Comparison of ENCODE assay signal across 10 cellular contexts in the genomic region with DNA sequence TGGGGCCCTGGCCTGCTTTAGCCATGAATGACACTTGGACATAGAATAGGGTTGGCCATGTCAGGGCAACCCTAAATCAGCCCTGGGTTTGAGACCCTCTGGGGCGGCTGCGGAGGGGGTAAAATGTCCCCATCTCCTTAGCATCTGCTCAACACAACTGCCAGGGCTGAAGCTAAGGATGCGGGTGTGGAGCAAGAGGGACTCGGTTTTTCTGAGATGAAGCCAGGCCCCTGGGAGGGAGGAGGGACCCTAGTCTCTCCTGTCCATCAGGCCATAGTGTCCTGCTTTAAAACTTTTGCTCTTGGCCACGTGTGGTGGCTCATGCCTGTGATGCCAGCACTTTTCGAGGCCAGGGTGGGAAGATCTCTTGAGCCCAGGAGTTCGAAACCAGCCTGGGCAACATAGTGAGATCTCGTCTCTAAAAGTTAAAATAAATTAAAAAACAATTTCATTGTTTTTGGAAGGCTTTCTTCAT. TPM values are rescaled to one million over a fixed set of nuclear protein-coding genes. Genes with fewer than 3 reads are reported as not detected.
DNase-seq lines count a peak whose midpoint lies in the region; TF ChIP-seq lines count a peak whose summit lies in the region.
"Had no signal": no experiment of that assay in that cellular context is flagged by ENCODE, and none has a peak within 500 bp of the region (broad histone marks: within the 10 kb centered on the region; RNA-seq: fewer than 3 reads in every experiment).

No MANE protein-coding gene starts in this region.

- H4K20me1 ChIP-seq in OCI-LY7 (ENCODE audit: insufficient read depth, low read length) = no peaks in the 10 kb centered on the region
- no peaks in the 10 kb centered on the region for H4K20me1 ChIP-seq in mammary epithelial cell (ENCODE audit: insufficient read depth, low read length)

- intact Hi-C loops in OCI-LY7 (cut with micrococcal nuclease; ENCODE audit: unreplicated experiment) (loop anchor here (1.0 to 5.0 kb wide), 4 partner anchors 20 to 226 kb away; a partner anchor contains a TSS), mammary epithelial cell (cut with micrococcal nuclease) (loop anchor here (1.0 to 10.0 kb wide), 9 partner anchors 14 to 169 kb away; a partner anchor contains a TSS)

- no peak for TF ChIP-seq CTCF in OCI-LY7 (conservative IDR thresholded peaks at IDR 0.05; ENCODE audit: low read length)
- TF ChIP-seq CTCF in mammary epithelial cell (conservative IDR thresholded peaks at IDR 0.05 in 1 of 2, IDR thresholded peaks at IDR 0.05 in 1 of 2; ENCODE audit: extremely low read depth in 1 of 2, insufficient read depth in 1 of 2, low read depth in 1 of 2, low read length in 2 of 2) = no peak

- no peaks in the 10 kb centered on the region for H3K79me2 ChIP-seq in OCI-LY7 (ENCODE audit: insufficient read depth, low read depth, low read length)
- H3K79me2 ChIP-seq in mammary epithelial cell (ENCODE audit: insufficient read depth, low read length) = no peaks in the 10 kb centered on the region

- DNase-seq in OCI-LY7 (ENCODE audit: low spot score) = no peak
- DNase-seq in mammary epithelial cell = no peak
- DNase-seq in ureter (ENCODE audit: low spot score) = no peak
- DNase-seq in cerebellar nuclear complex (lab: John Stamatoyannopoulos, UW) = no peak
- no peak for DNase-seq in NCI-H2171 treated with DMSO at 0.1 percent for 48 hours (lab: John Stamatoyannopoulos, UW)
- DNase-seq: COR-L47, NCI-H524 treated with DMSO at 0.1 percent for 48 hours had no signal

- H3K9ac ChIP-seq in mammary epithelial cell (ENCODE audit: insufficient read depth, low read length) (no peak overlapping the region), muscle layer of colon (ENCODE audit: low read length) (peak overlapping the region; percentile 30)

- in situ Hi-C loops in mammary epithelial cell (cut with MboI; ENCODE audit: low sequenced_read_pairs in 2 of 2) = loop anchor here in 1 of 2 donors (10.0 kb wide), 1 partner anchor 148 kb away; a partner anchor contains a TSS

- WGBS in mammary epithelial cell (ENCODE audit: low coverage, missing lambda C conversion rate) = 78% methylated on average over 6 of the region's 8 CpGs
- 90% methylated on average over 8 of the region's 8 CpGs for WGBS in thymus

- BruUV-seq in OCI-LY7 (replicated peaks; lab: Mats Ljungman, UMichigan) (no TSS peak), mammary epithelial cell (replicated peaks; lab: Mats Ljungman, UMichigan) (no TSS peak)

- no peak overlapping the region for H3K4me3 ChIP-seq in OCI-LY7 (ENCODE audit: low read depth, low read length, poor library complexity, severe bottlenecking)
- H3K4me3 ChIP-seq in mammary epithelial cell (replicated peaks in 1 of 3; ENCODE audit: insufficient read depth in 1 of 3, low read depth in 2 of 3, low read length in 3 of 3) = no peak overlapping the region
- peak overlapping the region in 1 of 2 donors; percentile 75 for H3K4me3 ChIP-seq in muscle layer of colon (ENCODE audit: low read depth in 1 of 2, low read length in 2 of 2)
- no peak overlapping the region for H3K4me3 ChIP-seq in thymus (ENCODE audit: low read length)

- no peak overlapping the region for H3K27ac ChIP-seq in OCI-LY7 (ENCODE audit: low read depth, low read length, poor library complexity, severe bottlenecking)
- no peak overlapping the region for H3K27ac ChIP-seq in mammary epithelial cell (ENCODE audit: insufficient read depth, low read depth, low read length)
- H3K27ac ChIP-seq in muscle layer of colon (ENCODE audit: low read depth, low read length) = peak overlapping the region; percentile 98
- peak overlapping the region; percentile 11 for H3K27ac ChIP-seq in thymus (ENCODE audit: low read depth)

- no peaks in the 10 kb centered on the region for H3K36me3 ChIP-seq in OCI-LY7 (ENCODE audit: insufficient read depth, low read length)
- no peaks in the 10 kb centered on the region for H3K36me3 ChIP-seq in mammary epithelial cell (ENCODE audit: insufficient read depth, low read length)
- H3K36me3 ChIP-seq in muscle layer of colon (ENCODE audit: insufficient read depth, low read length) = peaks cover 24% of the 10 kb centered on the region
- H3K36me3 ChIP-seq in thymus (ENCODE audit: control insufficient read depth, insufficient read depth) = no peaks in the 10 kb centered on the region

- CTCF ChIA-PET in OCI-LY7 (lab: Charles Lee; ENCODE audit: unreplicated experiment) = interaction anchor here (0.8 kb wide), 1 partner anchor 20 kb away, joined by 4 read pairs; no protein-coding TSS in a partner anchor
- CTCF ChIA-PET in mammary epithelial cell (lab: Charles Lee; ENCODE audit: low non-redundant PET) = no interaction called here

- no peaks in the 10 kb centered on the region for H3K9me3 ChIP-seq in OCI-LY7 (ENCODE audit: low read length)
- no peaks in the 10 kb centered on the region for H3K9me3 ChIP-seq in mammary epithelial cell (replicated peaks; ENCODE audit: insufficient read depth, low read length)
- H3K9me3 ChIP-seq in muscle layer of colon (ENCODE audit: low read length) = no peaks in the 10 kb centered on the region
- H3K9me3 ChIP-seq in thymus (ENCODE audit: control insufficient read depth) = no peaks in the 10 kb centered on the region

- H3K27me3 ChIP-seq in mammary epithelial cell (ENCODE audit: insufficient read depth, low read length) (no peaks in the 10 kb centered on the region), muscle layer of colon (ENCODE audit: control insufficient read depth in 1 of 2, insufficient read depth in 2 of 2, low read length in 2 of 2) (no peaks in the 10 kb centered on the region), thymus (ENCODE audit: control insufficient read depth, insufficient read depth) (no peaks in the 10 kb centered on the region)

- no peak overlapping the region for H3K4me2 ChIP-seq in OCI-LY7 (ENCODE audit: low read length)
- H3K4me2 ChIP-seq in mammary epithelial cell (ENCODE audit: insufficient read depth, low read depth, low read length) = no peak overlapping the region

- dilution Hi-C loops in mammary epithelial cell (cut with HindIII; ENCODE audit: low sequenced_read_pairs) = no loop called here

- POLR2A ChIA-PET in OCI-LY7 (lab: Charles Lee) = interaction anchor here (1.3 kb wide), 1 partner anchor 149 kb away, joined by 5 read pairs; a partner anchor contains a TSS

- H2AFZ ChIP-seq in OCI-LY7 (ENCODE audit: low read length) (0 out of 2 replicates have a peak overlapping the region, but pooled peaks have one; percentile 21), mammary epithelial cell (ENCODE audit: low read depth, low read length) (peak overlapping the region; percentile 95)

- H3K4me1 ChIP-seq in OCI-LY7 (ENCODE audit: insufficient read depth, low read length, poor library complexity, severe bottlenecking) (peaks cover 3% of the 10 kb centered on the region), mammary epithelial cell (ENCODE audit: insufficient read depth, low read length) (peaks cover 9% of the 10 kb centered on the region), muscle layer of colon (ENCODE audit: insufficient read depth, low read length) (peaks cover 25% of the 10 kb centered on the region), thymus (ENCODE audit: control insufficient read depth, insufficient read depth, low read length) (no peaks in the 10 kb centered on the region)

- H3K9me2 ChIP-seq in OCI-LY7 (ENCODE audit: insufficient read depth, low read length) = no peaks in the 10 kb centered on the region

RNA-seq across cellular contexts. Expression of a gene that starts 0.8 kb away (rescaled TPM):
- total RNA-seq in OCI-LY7 (2014; rRNA removed; shearing (Covaris generic)) = not detected in 2 replicates
- 0.30 TPM in 1 of 2 replicates, not detected in the other for total RNA-seq in OCI-LY7 (2022)
- 10 to 100 TPM in 1 of 2 donors, 1 to 10 TPM in 1; 6.1 to 16.3 TPM for total RNA-seq in mammary epithelial cell
- 5.3 TPM for polyA plus RNA-seq in mammary epithelial cell
- polyA minus RNA-seq in mammary epithelial cell = 14.7 TPM
- 149 TPM for polyA plus RNA-seq in thymus
- 455 TPM for total RNA-seq in ureter

RNA-seq across cellular contexts. Expression of a gene that starts 16.0 kb away (rescaled TPM):
- 2.9 and 3.0 TPM in 2 replicates for total RNA-seq in OCI-LY7 (2014; rRNA removed; shearing (Covaris generic))
- total RNA-seq in OCI-LY7 (2022) = 7.3 and 10.4 TPM in 2 replicates
- total RNA-seq in mammary epithelial cell = 10 to 100 TPM; 32.1 to 38.3 TPM
- polyA plus RNA-seq in mammary epithelial cell = 16.6 TPM
- polyA minus RNA-seq in mammary epithelial cell = 23.6 TPM
- polyA plus RNA-seq in thymus = 54.8 TPM
- 110 TPM for total RNA-seq in ureter

RNA-seq across cellular contexts. Expression of a gene that starts 32.5 kb away (rescaled TPM):
- total RNA-seq in OCI-LY7 (2014; rRNA removed; shearing (Covaris generic)) = 5.2 and 9.8 TPM in 2 replicates
- 3.6 and 5.2 TPM in 2 replicates for total RNA-seq in OCI-LY7 (2022)
- 10 to 100 TPM in 1 of 2 donors, 1 to 10 TPM in 1; 3.5 to 13.8 TPM for total RNA-seq in mammary epithelial cell
- 2.2 TPM for polyA plus RNA-seq in mammary epithelial cell
- not detected for polyA minus RNA-seq in mammary epithelial cell
- polyA plus RNA-seq in thymus = 196 TPM
- total RNA-seq in ureter = 293 TPM

RNA-seq across cellular contexts. Expression of a gene that starts 35.7 kb away (rescaled TPM):
- total RNA-seq in OCI-LY7 (2014; rRNA removed; shearing (Covaris generic)) = not detected in 2 replicates
- 0.70 and 1.4 TPM in 2 replicates for total RNA-seq in OCI-LY7 (2022)
- not detected for total RNA-seq in mammary epithelial cell
- polyA plus RNA-seq in mammary epithelial cell = not detected
- polyA minus RNA-seq in mammary epithelial cell = not detected
- polyA plus RNA-seq in thymus = 12.0 TPM
- 7.5 TPM for total RNA-seq in ureter
- total RNA-seq: SK-MEL-5 had no signal

RNA-seq across cellular contexts. Expression of a gene that starts 37.1 kb away (rescaled TPM):
- total RNA-seq in OCI-LY7 (2014; rRNA removed; shearing (Covaris generic)) = 17.9 and 34.2 TPM in 2 replicates
- total RNA-seq in OCI-LY7 (2022) (17.3 and 18.5 TPM in 2 replicates), mammary epithelial cell (10 to 100 TPM; 15.8 to 28.6 TPM), ureter (48.2 TPM)
- polyA plus RNA-seq in mammary epithelial cell (14.5 TPM), thymus (25.3 TPM)
- polyA minus RNA-seq in mammary epithelial cell = 24.4 TPM

Comparison
In these comparisons a context has a peak if more than half of its experiments do, and no peak if none do; other contexts are left out.
1. H3K27ac ChIP-seq: peak in muscle layer of colon (single experiment) and thymus (single experiment); none in OCI-LY7 (single experiment) and mammary epithelial cell (single experiment).
2. RNA of a gene that starts 0.8 kb away (total RNA-seq): 455 TPM in ureter (single experiment); 6.1 to 16.3 TPM in mammary epithelial cell and 0.30 TPM in OCI-LY7; every median in the first group is over 10 times any median in the second.
3. RNA of a gene that starts 32.5 kb away (total RNA-seq): 293 TPM in ureter (single experiment); 3.5 to 13.8 TPM in mammary epithelial cell and 3.6 to 9.8 TPM in OCI-LY7; every median in the first group is over 10 times any median in the second.